3 cellular contexts compared by ENCODE assay signal in the genomic region with DNA sequence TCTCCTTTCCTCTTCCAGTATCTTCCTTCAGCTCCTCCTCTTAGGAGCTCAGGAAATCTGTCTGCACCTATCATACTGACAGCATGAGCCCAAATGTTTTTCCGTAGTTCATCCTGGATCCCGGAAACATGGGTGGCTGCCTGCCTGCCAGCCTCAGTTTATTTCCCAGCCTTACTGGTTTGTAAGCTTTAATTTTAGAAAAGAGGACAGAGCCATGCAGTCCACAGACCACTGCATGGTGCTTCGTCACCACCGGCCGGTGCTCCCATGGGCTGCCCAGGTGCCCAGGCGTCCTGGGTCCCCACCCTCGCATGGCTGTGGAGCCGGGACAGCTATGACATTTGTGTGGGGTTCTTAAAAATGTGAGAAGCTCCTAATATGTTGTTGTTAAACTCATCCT. TPM values are rescaled to one million over a fixed set of nuclear protein-coding genes. Genes with fewer than 3 reads are reported as not detected.
"Had no signal": no experiment of that assay in that cellular context is flagged by ENCODE, and none has a peak within 500 bp of the region (broad histone marks: within the 10 kb centered on the region; RNA-seq: fewer than 3 reads in every experiment).

No MANE protein-coding gene starts in this region.

RNA-seq across cellular contexts. Expression of gene DPP6, which starts 24.4 kb away (rescaled TPM):
- total RNA-seq: GM23248, GM23338, HFFc6 had no signal
